ENCODE assay signal across 25 cellular contexts in genomic region chr17:50577451-50577954, GRCh38. TPM values are rescaled to one million over a fixed set of nuclear protein-coding genes. Genes with fewer than 3 reads are reported as not detected.
"Had no signal": no experiment of that assay in that cellular context is flagged by ENCODE, and none has a peak within 500 bp of the region (broad histone marks: within the 10 kb centered on the region; RNA-seq: fewer than 3 reads in every experiment).

No MANE protein-coding gene starts in this region.

- DNase-seq: effector CD8-positive, alpha-beta T cell; heart right ventricle; kidney glomerular epithelial cell; mammary epithelial cell; naive thymus-derived CD4-positive, alpha-beta T cell; nephron progenitor cell; small intestine; stimulated activated CD4-positive, alpha-beta T cell treated with anti-CD3 and anti-CD28 coated beads, Interleukin-12 subunit alpha, Interleukin-12 subunit beta, amount 100 ng/mL, for 4 hours; stimulated activated naive CD4-positive, alpha-beta T cell; stomach; substantia nigra; transverse colon had no signal

- FAIRE-seq: frontal cortex, islet of Langerhans, small intestine had no signal

- H3K36me3 Mint-ChIP-seq: naive thymus-derived CD4-positive, alpha-beta T cell had no signal

- H3K4me1 ChIP-seq: stomach, transverse colon had no signal

- H3K9me3 Mint-ChIP-seq: nephron progenitor cell had no signal

- H3K27me3 ChIP-seq: dorsolateral prefrontal cortex, right atrium auricular region, transverse colon had no signal

- H3K4me3 Mint-ChIP-seq: naive thymus-derived CD4-positive, alpha-beta T cell; nephron progenitor cell had no signal

- H3K36me3 ChIP-seq: heart right ventricle, neutrophil, right atrium auricular region, stomach, thoracic aorta, transverse colon had no signal

- H3K4me3 ChIP-seq: coronary artery, dorsolateral prefrontal cortex, heart right ventricle, right atrium auricular region, stomach, thoracic aorta, transverse colon had no signal

- H3K9me3 ChIP-seq: heart right ventricle, neutrophil, right atrium auricular region, stomach, thoracic aorta, transverse colon had no signal

- H3K27ac ChIP-seq: coronary artery, dorsolateral prefrontal cortex, heart right ventricle, neutrophil, right atrium auricular region, stomach, thoracic aorta, transverse colon had no signal

- ATAC-seq: heart right ventricle; left lobe of liver; naive thymus-derived CD4-positive, alpha-beta T cell had no signal

- H3K27ac Mint-ChIP-seq: naive thymus-derived CD4-positive, alpha-beta T cell; nephron progenitor cell had no signal

RNA-seq across cellular contexts. Expression of gene CACNA1G, which starts 17.0 kb away (rescaled TPM):
- total RNA-seq: glomerular endothelial cell; naive thymus-derived CD4-positive, alpha-beta T cell; pulmonary artery endothelial cell had no signal
- polyA plus RNA-seq: naive thymus-derived CD4-positive, alpha-beta T cell had no signal

RNA-seq across cellular contexts. Expression of gene EPN3, which starts 45.0 kb away (rescaled TPM):
- total RNA-seq: mesenteric fat pad; mononuclear cell; naive thymus-derived CD4-positive, alpha-beta T cell; osteocyte had no signal
- polyA plus RNA-seq: naive thymus-derived CD4-positive, alpha-beta T cell had no signal

RNA-seq across cellular contexts. Expression of gene ABCC3, which starts 57.2 kb away (rescaled TPM):
- total RNA-seq: frontal cortex had no signal
- polyA plus RNA-seq: naive thymus-derived CD4-positive, alpha-beta T cell had no signal
